Comparison of ENCODE assay signal across 29 cellular contexts in genomic region chr20:15523431-15523830, GRCh38.
"Had no signal": no experiment of that assay in that cellular context is flagged by ENCODE, and none has a peak within 500 bp of the region (broad histone marks: within the 10 kb centered on the region; RNA-seq: fewer than 3 reads in every experiment).

No MANE protein-coding gene starts in this region.

- DNase-seq: hippocampal formation; left colon; left lung; lower lobe of right lung; mammary epithelial cell; mesenchymal stem cell; naive thymus-derived CD8-positive, alpha-beta T cell; occipital lobe; ovary; stimulated activated CD4-positive, alpha-beta T cell treated with anti-CD3 and anti-CD28 coated beads, Interleukin-12 subunit alpha, Interleukin-12 subunit beta, amount 100 ng/mL, for 4 hours; stimulated activated CD4-positive, alpha-beta T cell treated with anti-CD3 and anti-CD28 coated beads, Interleukin-15, amount 100 ng/mL, for 24 hours; stimulated activated CD4-positive, alpha-beta T cell treated with anti-CD3 and anti-CD28 coated beads, Interleukin-2, amount 100 ng/mL, for 24 hours; stimulated activated CD4-positive, alpha-beta T cell treated with anti-CD3 and anti-CD28 coated beads, Interleukin-4, amount 100 ng/mL, for 1 hour; stimulated activated naive B cell treated with anti-CD40 and anti-IgM and Interleukin-4, amounts not matched to agents 10 μg/mL and 1 μg/mL and 100 μg/mL, for 72 hours; stimulated activated naive CD8-positive, alpha-beta T cell treated with anti-CD3 and anti-CD28 coated beads, Interleukin-15, Interleukin-2, amounts not matched to agents 100 U/mL and 50 U/mL, for 24 hours; stomach; testis; thyroid gland; transverse colon; upper lobe of left lung had no signal

- H3K27ac ChIP-seq: left lung, lower lobe of right lung, neutrophil, ovary, right atrium auricular region, skin epidermis, stomach, testis, thyroid gland, transverse colon, upper lobe of left lung, vagina had no signal

- ATAC-seq: left colon; left lung; lower lobe of right lung; naive thymus-derived CD8-positive, alpha-beta T cell; sciatic nerve; stimulated activated naive B cell treated with anti-CD40 and anti-IgM and Interleukin-4, amounts not matched to agents 10 μg/mL and 1 μg/mL and 100 μg/mL, for 72 hours; stimulated activated naive CD8-positive, alpha-beta T cell treated with anti-CD3 and anti-CD28 coated beads, Interleukin-15, Interleukin-2, amounts not matched to agents 100 U/mL and 50 U/mL, for 24 hours had no signal

- H3K4me3 ChIP-seq: left lung, lower lobe of right lung, ovary, right atrium auricular region, skin epidermis, stomach, testis, thyroid gland, transverse colon, upper lobe of left lung, vagina had no signal

- H3K4me3 Mint-ChIP-seq: naive thymus-derived CD8-positive, alpha-beta T cell; nephron; neural crest cell; stimulated activated naive B cell treated with anti-CD40 and anti-IgM and Interleukin-4, amounts not matched to agents 10 μg/mL and 1 μg/mL and 100 μg/mL, for 72 hours had no signal

- H3K4me1 ChIP-seq: left lung, lower lobe of right lung, right atrium auricular region, stomach, testis, thyroid gland, transverse colon, upper lobe of left lung, vagina had no signal

- FAIRE-seq: keratinocyte had no signal

- H3K27me3 Mint-ChIP-seq: naive thymus-derived CD8-positive, alpha-beta T cell; progenitor cell of endocrine pancreas had no signal

- H3K36me3 ChIP-seq: left lung, lower lobe of right lung, neutrophil, ovary, right atrium auricular region, stomach, thyroid gland, transverse colon, upper lobe of left lung, vagina had no signal

- H3K4me1 Mint-ChIP-seq: naive thymus-derived CD8-positive, alpha-beta T cell; nephron; stimulated activated naive B cell treated with anti-CD40 and anti-IgM and Interleukin-4, amounts not matched to agents 10 μg/mL and 1 μg/mL and 100 μg/mL, for 72 hours had no signal

- H3K36me3 Mint-ChIP-seq: naive thymus-derived CD8-positive, alpha-beta T cell; stimulated activated naive B cell treated with anti-CD40 and anti-IgM and Interleukin-4, amounts not matched to agents 10 μg/mL and 1 μg/mL and 100 μg/mL, for 72 hours had no signal

- H3K27me3 ChIP-seq: left lung, neutrophil, ovary, right atrium auricular region, stomach, testis, thyroid gland, transverse colon, upper lobe of left lung, vagina had no signal

- H3K27ac Mint-ChIP-seq: naive thymus-derived CD8-positive, alpha-beta T cell; nephron; progenitor cell of endocrine pancreas; stimulated activated naive B cell treated with anti-CD40 and anti-IgM and Interleukin-4, amounts not matched to agents 10 μg/mL and 1 μg/mL and 100 μg/mL, for 72 hours had no signal
